ENCODE assay signal across 18 cellular contexts in genomic region chr17:28119049-28119448, GRCh38.
DNase-seq lines count a peak whose midpoint lies in the region; ATAC-seq, FAIRE-seq and TF ChIP-seq lines count a peak whose summit lies in the region.
"Had no signal": no experiment of that assay in that cellular context is flagged by ENCODE, and none has a peak within 500 bp of the region (broad histone marks: within the 10 kb centered on the region; RNA-seq: fewer than 3 reads in every experiment).

No MANE protein-coding gene starts in this region.

- H3K4me1 ChIP-seq in H1 (replicated peaks in 1 of 4; ENCODE audit: control insufficient read depth in 3 of 4, insufficient read depth in 4 of 4, low read length in 3 of 4) = peaks cover 2 to 6% (median 5%) of the 10 kb centered on the region in 4 experiments; a peak in 5 of 7 replicates
- H3K4me1 ChIP-seq: colonic mucosa, gastrocnemius medialis had no signal

- no peak overlapping the region for H2BK15ac ChIP-seq in H1 (ENCODE audit: low read length)

- WGBS in H1 (ENCODE audit: extremely low coverage in 1 of 2, insufficient coverage in 1 of 2, insufficient read length in 1 of 2, insufficient replicate concordance in 2 of 2, low coverage in 1 of 2, low lambda C conversion rate in 2 of 2, missing lambda C conversion rate in 1 of 2), 2 experiments = 78% methylated on average over 2 of the region's 2 CpGs; no CpG with 5 or more reads in 1 of the 2 experiments

- POLR2A ChIA-PET in H1 (lab: Charles Lee; ENCODE audit: partially characterized antibody) = no interaction called here
- POLR2A ChIA-PET in naive thymus-derived CD8-positive, alpha-beta T cell (lab: Charles Lee) = no interaction called here

- H2BK120ac ChIP-seq in H1 (replicated peaks; ENCODE audit: low read depth, low read length) = no peak overlapping the region

- H3K9me3 ChIP-seq in KOPT-K1 (ENCODE audit: insufficient read depth, low read length, poor library complexity, severe bottlenecking) (no peaks in the 10 kb centered on the region), H1 (ENCODE audit: insufficient read depth in 2 of 2, low read depth in 1 of 2, low read length in 1 of 2) (no peaks in the 10 kb centered on the region)
- H3K9me3 ChIP-seq: colonic mucosa, gastrocnemius medialis had no signal

- no peak overlapping the region for H2BK20ac ChIP-seq in H1 (ENCODE audit: low read length)

- peaks cover 0 to 59% of the 10 kb centered on the region in 2 experiments; a peak in 2 of 4 replicates for H3K79me2 ChIP-seq in H1 (ENCODE audit: control insufficient read depth in 1 of 2, insufficient read depth in 2 of 2, low read length in 2 of 2)

- H3K27me3 Mint-ChIP-seq in activated T-cell treated with anti-CD3 and anti-CD28 coated beads, Interleukin-2, amount 50 U/mL, for 72 hours (ENCODE audit: low read depth) = no peaks in the 10 kb centered on the region
- no peaks in the 10 kb centered on the region for H3K27me3 Mint-ChIP-seq in naive thymus-derived CD8-positive, alpha-beta T cell
- H3K27me3 Mint-ChIP-seq: memory B cell had no signal

- H3K36me3 Mint-ChIP-seq in activated T-cell treated with anti-CD3 and anti-CD28 coated beads, Interleukin-2, amount 50 U/mL, for 72 hours (ENCODE audit: insufficient read depth in 2 of 2) = no peaks in the 10 kb centered on the region
- peaks cover 6 to 28% (median 17%) of the 10 kb centered on the region in 3 donors for H3K36me3 Mint-ChIP-seq in naive thymus-derived CD8-positive, alpha-beta T cell

- peak overlapping the region in 1 of 2 donors; percentile 79 for H3K4me3 Mint-ChIP-seq in activated T-cell treated with anti-CD3 and anti-CD28 coated beads, Interleukin-2, amount 50 U/mL, for 72 hours
- H3K4me3 Mint-ChIP-seq in naive thymus-derived CD8-positive, alpha-beta T cell = peak overlapping the region in 3 of 10 donors; percentile 52 to 59 (median 54)
- H3K4me3 Mint-ChIP-seq: memory B cell had no signal

- H3K56ac ChIP-seq in H1 (replicated peaks; ENCODE audit: insufficient read length, low read depth, low read length) = no peak overlapping the region

- 0 out of 2 replicates have a peak, but pooled peaks cover 2% of the 10 kb centered on the region for H3K79me1 ChIP-seq in H1 (ENCODE audit: low read depth, low read length)

- ATAC-seq in activated T-cell treated with anti-CD3 and anti-CD28 coated beads, Interleukin-2, amount 50 U/mL, for 72 hours (replicated peaks in 1 of 2) = no peak
- ATAC-seq in naive thymus-derived CD8-positive, alpha-beta T cell = no peak
- ATAC-seq in HG03095 (IDR thresholded peaks at IDR 0.05; ENCODE audit: unreplicated experiment) = no peak
- ATAC-seq: gastrocnemius medialis had no signal

- no peak overlapping the region for H3K18ac ChIP-seq in H1 (ENCODE audit: extremely low read depth, low read length)

- no peak overlapping the region for H3K4me2 ChIP-seq in H1 (ENCODE audit: insufficient read depth in 1 of 2, low read depth in 2 of 2, low read length in 2 of 2)

- no peak overlapping the region for H4K5ac ChIP-seq in H1 (ENCODE audit: insufficient read length, low read depth, low read length)

- no peaks in the 10 kb centered on the region for H3K27me3 ChIP-seq in H1 (replicated peaks in 1 of 4; ENCODE audit: control insufficient read depth in 3 of 4, extremely low read depth in 1 of 4, insufficient read depth in 3 of 4, low read length in 3 of 4)
- H3K27me3 ChIP-seq: colonic mucosa, gastrocnemius medialis had no signal

- TF ChIP-seq POLR2A in H1 (IDR thresholded peaks at IDR 0.05; ENCODE audit: control extremely low read depth in 1 of 2, low read depth in 2 of 2, low read length in 2 of 2) = no peak

- no peak overlapping the region for H3K4ac ChIP-seq in H1 (replicated peaks; ENCODE audit: insufficient read length, low read depth, low read length)

- no peak for TF ChIP-seq RAD21 in H1 (IDR thresholded peaks at IDR 0.05 in 1 of 2, conservative IDR thresholded peaks at IDR 0.05 in 1 of 2; ENCODE audit: low read depth in 2 of 2, low read length in 2 of 2)

- H3K14ac ChIP-seq in H1 (ENCODE audit: insufficient read length) = no peak overlapping the region

- no peak for TF ChIP-seq EP300 in H1 (IDR thresholded peaks at IDR 0.05; ENCODE audit: borderline replicate concordance in 1 of 2, low read depth in 2 of 2, low read length in 2 of 2)

- FAIRE-seq in H1 (lab: Jason Lieb, UNC) = peak; percentile 7
- FAIRE-seq: G401.6, urothelium cell line had no signal

- H3K9me3 Mint-ChIP-seq in activated T-cell treated with anti-CD3 and anti-CD28 coated beads, Interleukin-2, amount 50 U/mL, for 72 hours = no peaks in the 10 kb centered on the region
- no peaks in the 10 kb centered on the region for H3K9me3 Mint-ChIP-seq in naive thymus-derived CD8-positive, alpha-beta T cell
- H3K9me3 Mint-ChIP-seq: memory B cell had no signal

- H3K27ac Mint-ChIP-seq in activated T-cell treated with anti-CD3 and anti-CD28 coated beads, Interleukin-2, amount 50 U/mL, for 72 hours = peak overlapping the region; percentile 94
- H3K27ac Mint-ChIP-seq in naive thymus-derived CD8-positive, alpha-beta T cell = peak overlapping the region in 1 of 10 donors; percentile 34
- H3K27ac Mint-ChIP-seq: memory B cell had no signal

- H4K8ac ChIP-seq in H1 (ENCODE audit: extremely low read depth, insufficient read depth, low read length) = no peak overlapping the region

- peaks cover 0 to 5% of the 10 kb centered on the region in 2 experiments for H4K20me1 ChIP-seq in H1 (replicated peaks in 1 of 2; ENCODE audit: control insufficient read depth in 1 of 2, insufficient read depth in 2 of 2, low read length in 2 of 2)

- CTCF ChIA-PET in H1 (lab: Charles Lee; ENCODE audit: partially characterized antibody) = no interaction called here

- H2AK5ac ChIP-seq in H1 (ENCODE audit: low read depth, low read length) = no peak overlapping the region

- no peak for DNase-seq in activated T-cell treated with anti-CD3 and anti-CD28 coated beads, Interleukin-2, amount 50 U/mL, for 72 hours
- no peak for DNase-seq in activated T-cell treated with anti-CD3 and anti-CD28 coated beads for 4 hours
- no peak for DNase-seq in H1 (ENCODE audit: low read depth in 1 of 2, low spot score in 2 of 2)
- peak; percentile 80 for DNase-seq in renal cortical epithelial cell (ENCODE audit: low read depth)
- DNase-seq in naive thymus-derived CD8-positive, alpha-beta T cell = no peak
- DNase-seq in GF-D8 (lab: John Stamatoyannopoulos, UW) = no peak
- DNase-seq: activated CD4-positive, alpha-beta T cell treated with anti-CD3 and anti-CD28 coated beads, Interleukin-2, amount 50 U/mL, for 4 hours; colonic mucosa; gastrocnemius medialis; GOT3; NCI-H187; NCI-H446; stimulated activated CD4-positive, alpha-beta T cell treated with anti-CD3 and anti-CD28 coated beads, Interleukin-15, amount 100 ng/mL, for 24 hours had no signal

- H4K91ac ChIP-seq in H1 (replicated peaks; ENCODE audit: insufficient read length, low read length) = no peak overlapping the region

- no peak overlapping the region for H3K23ac ChIP-seq in H1 (ENCODE audit: insufficient read length)

- H3K36me3 ChIP-seq in KOPT-K1 (ENCODE audit: insufficient read depth, low read length) (peaks cover 13% of the 10 kb centered on the region; the same call in 1 of the 2 replicates), H1 (ENCODE audit: control insufficient read depth in 2 of 4, insufficient read depth in 4 of 4, low read length in 3 of 4) (peaks cover 0 to 5% (median 0%) of the 10 kb centered on the region in 4 experiments; a peak in 2 of 8 replicates)
- H3K36me3 ChIP-seq: colonic mucosa had no signal

- H3K4me1 Mint-ChIP-seq in activated T-cell treated with anti-CD3 and anti-CD28 coated beads, Interleukin-2, amount 50 U/mL, for 72 hours (ENCODE audit: low read depth) = peaks cover 23% of the 10 kb centered on the region
- H3K4me1 Mint-ChIP-seq in naive thymus-derived CD8-positive, alpha-beta T cell = peaks cover 8 to 41% (median 28%) of the 10 kb centered on the region in 4 donors

- H2BK5ac ChIP-seq in H1 (ENCODE audit: low read depth, low read length) = no peak overlapping the region

- H2AFZ ChIP-seq in H1 (ENCODE audit: low read length) = no peak overlapping the region

- H3K9ac ChIP-seq in H1 (replicated peaks in 1 of 4; ENCODE audit: extremely low read depth in 1 of 4, low read depth in 3 of 4, low read length in 3 of 4) = no peak overlapping the region

- no peak for TF ChIP-seq CTCF in H1 (IDR thresholded peaks at IDR 0.05; ENCODE audit: control extremely low read depth in 1 of 3, insufficient read depth in 1 of 3, low read depth in 1 of 3, low read length in 3 of 3)

- H3K4me3 ChIP-seq in H1 (ENCODE audit: extremely low read depth in 1 of 4, insufficient read depth in 2 of 4, low read depth in 3 of 4, low read length in 4 of 4) = no peak overlapping the region
- H3K4me3 ChIP-seq: colonic mucosa, gastrocnemius medialis had no signal

- H3K27ac ChIP-seq in KOPT-K1 (ENCODE audit: low read depth, low read length, poor library complexity, severe bottlenecking) (peak overlapping the region; percentile 39), H1 (ENCODE audit: low read depth, low read length) (no peak overlapping the region)
- H3K27ac ChIP-seq: colonic mucosa, gastrocnemius medialis had no signal

- no peak overlapping the region for H2BK12ac ChIP-seq in H1 (ENCODE audit: low read depth, low read length)

- no peaks in the 10 kb centered on the region for H3K23me2 ChIP-seq in H1 (ENCODE audit: low read depth, low read length)

TF ChIP-seq in H1, 55 proteins besides CTCF, POLR2A, EP300 and RAD21:
- TF ChIP-seq JUN (IDR thresholded peaks at IDR 0.05; ENCODE audit: low read depth, low read length) = no peak
- no peak for TF ChIP-seq MAX (IDR thresholded peaks at IDR 0.05)
- no peak for TF ChIP-seq SP4 (IDR thresholded peaks at IDR 0.05; ENCODE audit: low read length)
- TF ChIP-seq JUND (IDR thresholded peaks at IDR 0.05; ENCODE audit: low read length) = no peak
- TF ChIP-seq BACH1 (IDR thresholded peaks at IDR 0.05; ENCODE audit: low read length) = no peak
TF ChIP-seq in H1: peak in this region for 0.
